Comparison of ENCODE assay signal across 1 cellular context in the genomic region with DNA sequence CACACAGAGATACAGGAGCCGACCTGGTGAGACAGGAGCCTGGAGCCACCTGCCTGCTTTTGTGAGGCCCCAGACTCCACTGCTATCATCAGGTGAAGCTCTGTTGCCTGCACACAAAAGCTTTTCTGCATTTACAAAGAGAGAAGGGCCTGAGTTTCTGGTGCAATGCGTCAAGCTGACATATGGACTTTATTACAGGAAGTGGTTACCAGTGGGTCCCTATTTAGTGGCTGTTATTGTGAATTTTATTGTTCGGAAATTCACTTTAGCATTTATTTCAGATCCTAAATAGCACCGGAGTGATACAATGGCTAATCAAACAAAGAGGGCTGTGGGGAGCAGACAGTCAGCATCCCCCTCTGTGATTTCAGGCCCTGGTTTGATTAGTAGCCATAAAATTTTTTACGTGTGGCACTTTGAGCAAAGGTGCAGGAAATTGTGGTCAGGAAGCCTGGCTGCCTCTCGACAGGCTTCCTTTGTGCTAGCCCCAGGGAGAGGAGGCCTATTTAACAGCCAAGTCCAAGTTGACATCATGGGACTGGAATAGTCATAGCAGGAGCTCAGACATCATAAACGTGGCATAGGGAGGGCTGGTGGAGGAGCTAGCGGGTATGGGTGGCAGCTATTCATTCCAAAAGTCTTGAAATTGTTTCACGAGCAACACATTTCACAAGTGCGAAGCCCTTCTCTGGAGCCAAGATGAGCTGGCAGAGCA.
TF ChIP-seq lines count a peak whose summit lies in the region.

No MANE protein-coding gene starts in this region.

TF ChIP-seq in HEK293, 187 proteins besides CTCF, POLR2A, EP300 and RAD21 (continued from another document and continues in another):
- TF ChIP-seq IKZF3 (tag by site-specific recombination; IDR thresholded peaks at IDR 0.05) (0 out of 2 replicates have a peak, but pooled peaks have one; percentile 8), KLF10 (tag by site-specific recombination; IDR thresholded peaks at IDR 0.05) (0 out of 2 replicates have a peak, but pooled peaks have one; percentile 21), ZNF837 (tag by site-specific recombination; IDR thresholded peaks at IDR 0.05) (no peak), ZNF202 (tag by site-specific recombination; IDR thresholded peaks at IDR 0.05; ENCODE audit: borderline replicate concordance) (no peak), GFI1B (tag by site-specific recombination; IDR thresholded peaks at IDR 0.05) (peak; percentile 77), ZSCAN23 (tag by site-specific recombination; IDR thresholded peaks at IDR 0.05) (no peak), SP2 (tag by site-specific recombination; IDR thresholded peaks at IDR 0.05) (no peak), FEZF1 (tag by site-specific recombination; IDR thresholded peaks at IDR 0.05) (peak; percentile 97), ZNF629 (tag by site-specific recombination; IDR thresholded peaks at IDR 0.05) (peak; percentile 44; the same call in 1 of the 2 replicates), ZNF416 (tag by site-specific recombination; IDR thresholded peaks at IDR 0.05) (no peak), ZNF654 (tag by site-specific recombination; IDR thresholded peaks at IDR 0.05; ENCODE audit: low read depth) (no peak), KLF8 (tag by site-specific recombination; IDR thresholded peaks at IDR 0.05) (no peak), OVOL3 (tag by site-specific recombination; IDR thresholded peaks at IDR 0.05) (peak; percentile 39; the same call in 1 of the 2 replicates), ZNF221 (tag by site-specific recombination; IDR thresholded peaks at IDR 0.05; ENCODE audit: borderline replicate concordance) (no peak), ZNF423 (tag by site-specific recombination; IDR thresholded peaks at IDR 0.05) (0 out of 2 replicates have a peak, but pooled peaks have one; percentile 57), ZNF707 (tag by site-specific recombination; IDR thresholded peaks at IDR 0.05) (no peak), ZNF660 (tag by site-specific recombination; IDR thresholded peaks at IDR 0.05) (peak; percentile 96), SP7 (tag by site-specific recombination; IDR thresholded peaks at IDR 0.05) (peak; percentile 66), ZNF174 (tag by site-specific recombination; IDR thresholded peaks at IDR 0.05) (no peak), ZNF274 (IDR thresholded peaks at IDR 0.05; ENCODE audit: low read length) (no peak), ZNF274 (tag by site-specific recombination; IDR thresholded peaks at IDR 0.05; ENCODE audit: borderline replicate concordance) (no peak), ZIC2 (tag by site-specific recombination; IDR thresholded peaks at IDR 0.05) (peak; percentile 98), ZEB2 (tag by site-specific recombination; IDR thresholded peaks at IDR 0.05) (no peak), ZNF132 (tag by site-specific recombination; IDR thresholded peaks at IDR 0.05; ENCODE audit: borderline replicate concordance) (no peak), OSR2 (tag by site-specific recombination; IDR thresholded peaks at IDR 0.05) (peak; percentile 83), ZNF121 (tag by site-specific recombination; IDR thresholded peaks at IDR 0.05) (peak; percentile 28; the same call in 1 of the 2 replicates), HOXC10 (CRISPR knock-in tag; IDR thresholded peaks at IDR 0.05) (no peak), KLF9 (tag by site-specific recombination; IDR thresholded peaks at IDR 0.05; ENCODE audit: low read depth) (peak; percentile 31; the same call in 1 of the 2 replicates), GLIS1 (tag by site-specific recombination; IDR thresholded peaks at IDR 0.05) (peak; percentile 67), ZNF704 (tag by site-specific recombination; IDR thresholded peaks at IDR 0.05) (no peak), ZNF843 (tag by site-specific recombination; IDR thresholded peaks at IDR 0.05) (peak; percentile 86), ZNF501 (tag by site-specific recombination; IDR thresholded peaks at IDR 0.05) (no peak), PRDM10 (tag by site-specific recombination; IDR thresholded peaks at IDR 0.05) (no peak), ZBTB6 (tag by site-specific recombination; IDR thresholded peaks at IDR 0.05) (peak; percentile 4; the same call in 1 of the 2 replicates), ZNF664 (tag by site-specific recombination; IDR thresholded peaks at IDR 0.05) (peak; percentile 23; the same call in 1 of the 2 replicates), ZNF341 (tag by site-specific recombination; IDR thresholded peaks at IDR 0.05; ENCODE audit: low read depth) (peak; percentile 30; the same call in 1 of the 2 replicates), ZBTB11 (tag by site-specific recombination; conservative IDR thresholded peaks at IDR 0.05; ENCODE audit: low read depth) (peak; percentile 19; the same call in 1 of the 2 replicates), ZBTB8A (tag by site-specific recombination; IDR thresholded peaks at IDR 0.05) (peak; percentile 58; the same call in 1 of the 2 replicates)
- TF ChIP-seq, protein P1, sequence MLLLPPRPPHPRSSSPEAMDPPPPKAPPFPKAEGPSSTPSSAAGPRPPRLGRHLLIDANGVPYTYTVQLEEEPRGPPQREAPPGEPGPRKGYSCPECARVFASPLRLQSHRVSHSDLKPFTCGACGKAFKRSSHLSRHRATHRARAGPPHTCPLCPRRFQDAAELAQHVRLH (tag by site-specific recombination; IDR thresholded peaks at IDR 0.05) = no peak
- TF ChIP-seq, protein P2, sequence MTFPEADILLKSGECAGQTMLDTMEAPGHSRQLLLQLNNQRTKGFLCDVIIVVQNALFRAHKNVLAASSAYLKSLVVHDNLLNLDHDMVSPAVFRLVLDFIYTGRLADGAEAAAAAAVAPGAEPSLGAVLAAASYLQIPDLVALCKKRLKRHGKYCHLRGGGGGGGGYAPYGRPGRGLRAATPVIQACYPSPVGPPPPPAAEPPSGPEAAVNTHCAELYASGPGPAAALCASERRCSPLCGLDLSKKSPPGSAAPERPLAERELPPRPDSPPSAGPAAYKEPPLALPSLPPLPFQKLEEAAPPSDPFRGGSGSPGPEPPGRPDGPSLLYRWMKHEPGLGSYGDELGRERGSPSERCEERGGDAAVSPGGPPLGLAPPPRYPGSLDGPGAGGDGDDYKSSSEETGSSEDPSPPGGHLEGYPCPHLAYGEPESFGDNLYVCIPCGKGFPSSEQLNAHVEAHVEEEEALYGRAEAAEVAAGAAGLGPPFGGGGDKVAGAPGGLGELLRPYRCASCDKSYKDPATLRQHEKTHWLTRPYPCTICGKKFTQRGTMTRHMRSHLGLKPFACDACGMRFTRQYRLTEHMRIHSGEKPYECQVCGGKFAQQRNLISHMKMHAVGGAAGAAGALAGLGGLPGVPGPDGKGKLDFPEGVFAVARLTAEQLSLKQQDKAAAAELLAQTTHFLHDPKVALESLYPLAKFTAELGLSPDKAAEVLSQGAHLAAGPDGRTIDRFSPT (tag by site-specific recombination; IDR thresholded peaks at IDR 0.05) = no peak
- TF ChIP-seq, protein P3, sequence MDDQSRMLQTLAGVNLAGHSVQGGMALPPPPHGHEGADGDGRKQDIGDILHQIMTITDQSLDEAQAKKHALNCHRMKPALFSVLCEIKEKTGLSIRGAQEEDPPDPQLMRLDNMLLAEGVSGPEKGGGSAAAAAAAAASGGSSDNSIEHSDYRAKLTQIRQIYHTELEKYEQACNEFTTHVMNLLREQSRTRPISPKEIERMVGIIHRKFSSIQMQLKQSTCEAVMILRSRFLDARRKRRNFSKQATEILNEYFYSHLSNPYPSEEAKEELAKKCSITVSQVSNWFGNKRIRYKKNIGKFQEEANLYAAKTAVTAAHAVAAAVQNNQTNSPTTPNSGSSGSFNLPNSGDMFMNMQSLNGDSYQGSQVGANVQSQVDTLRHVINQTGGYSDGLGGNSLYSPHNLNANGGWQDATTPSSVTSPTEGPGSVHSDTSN (CRISPR knock-in tag; IDR thresholded peaks at IDR 0.05) = no peak
- TF ChIP-seq, protein P4, sequence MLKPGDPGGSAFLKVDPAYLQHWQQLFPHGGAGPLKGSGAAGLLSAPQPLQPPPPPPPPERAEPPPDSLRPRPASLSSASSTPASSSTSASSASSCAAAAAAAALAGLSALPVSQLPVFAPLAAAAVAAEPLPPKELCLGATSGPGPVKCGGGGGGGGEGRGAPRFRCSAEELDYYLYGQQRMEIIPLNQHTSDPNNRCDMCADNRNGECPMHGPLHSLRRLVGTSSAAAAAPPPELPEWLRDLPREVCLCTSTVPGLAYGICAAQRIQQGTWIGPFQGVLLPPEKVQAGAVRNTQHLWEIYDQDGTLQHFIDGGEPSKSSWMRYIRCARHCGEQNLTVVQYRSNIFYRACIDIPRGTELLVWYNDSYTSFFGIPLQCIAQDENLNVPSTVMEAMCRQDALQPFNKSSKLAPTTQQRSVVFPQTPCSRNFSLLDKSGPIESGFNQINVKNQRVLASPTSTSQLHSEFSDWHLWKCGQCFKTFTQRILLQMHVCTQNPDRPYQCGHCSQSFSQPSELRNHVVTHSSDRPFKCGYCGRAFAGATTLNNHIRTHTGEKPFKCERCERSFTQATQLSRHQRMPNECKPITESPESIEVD (tag by site-specific recombination; IDR thresholded peaks at IDR 0.05) = peak; percentile 82
- TF ChIP-seq, protein P5, sequence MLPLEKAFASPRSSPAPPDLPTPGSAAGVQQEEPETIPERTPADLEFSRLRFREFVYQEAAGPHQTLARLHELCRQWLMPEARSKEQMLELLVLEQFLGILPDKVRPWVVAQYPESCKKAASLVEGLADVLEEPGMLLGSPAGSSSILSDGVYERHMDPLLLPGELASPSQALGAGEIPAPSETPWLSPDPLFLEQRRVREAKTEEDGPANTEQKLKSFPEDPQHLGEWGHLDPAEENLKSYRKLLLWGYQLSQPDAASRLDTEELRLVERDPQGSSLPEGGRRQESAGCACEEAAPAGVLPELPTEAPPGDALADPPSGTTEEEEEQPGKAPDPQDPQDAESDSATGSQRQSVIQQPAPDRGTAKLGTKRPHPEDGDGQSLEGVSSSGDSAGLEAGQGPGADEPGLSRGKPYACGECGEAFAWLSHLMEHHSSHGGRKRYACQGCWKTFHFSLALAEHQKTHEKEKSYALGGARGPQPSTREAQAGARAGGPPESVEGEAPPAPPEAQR (tag by site-specific recombination; IDR thresholded peaks at IDR 0.05) = no peak
